In the genomic region with DNA sequence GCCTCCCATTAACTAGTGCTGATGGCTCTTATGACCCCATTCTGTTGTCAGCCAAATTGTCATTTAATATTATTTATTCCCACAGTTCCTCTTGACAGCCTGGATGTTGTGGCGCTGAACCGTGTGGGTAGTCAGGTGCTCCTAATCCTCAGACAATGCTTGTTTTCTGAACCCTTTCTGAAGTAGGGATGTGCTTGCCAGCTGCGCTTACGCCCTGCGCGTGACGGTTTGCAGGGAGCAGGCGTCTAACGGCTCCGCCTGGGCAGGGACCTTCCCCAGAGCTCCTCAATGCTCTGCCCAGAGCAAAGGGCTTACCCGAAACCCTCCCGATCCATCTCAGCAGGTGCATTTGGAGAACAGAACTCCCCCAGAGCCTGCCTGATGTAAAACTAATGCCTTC, we compare ENCODE assay signal across 15 cellular contexts.
"Had no signal": no experiment of that assay in that cellular context is flagged by ENCODE, and none has a peak within 500 bp of the region (broad histone marks: within the 10 kb centered on the region; RNA-seq: fewer than 3 reads in every experiment).

No MANE protein-coding gene starts in this region.

- H3K4me1 ChIP-seq: esophagus squamous epithelium, right atrium auricular region had no signal

- H3K4me3 ChIP-seq: esophagus squamous epithelium, right atrium auricular region, skin epidermis, thoracic aorta had no signal

- DNase-seq: activated CD4-positive, alpha-beta T cell treated with anti-CD3 and anti-CD28 coated beads for 48 hours; activated CD8-positive, alpha-beta memory T cell treated with anti-CD3 and anti-CD28 coated beads for 24 hours; activated naive CD4-positive, alpha-beta T cell treated with anti-CD3 and anti-CD28 coated beads for 36 hours; esophagus squamous epithelium; foreskin fibroblast; glutamatergic neuron; left colon; naive thymus-derived CD4-positive, alpha-beta T cell; stimulated activated CD4-positive, alpha-beta T cell treated with anti-CD3 and anti-CD28 coated beads, Interleukin-4, amount 100 ng/mL, for 4 hours; stimulated activated naive CD8-positive, alpha-beta T cell treated with anti-CD3 and anti-CD28 coated beads, Interleukin-15, amount 100 ng/mL, for 72 hours had no signal

- H3K27me3 ChIP-seq: right atrium auricular region had no signal

- H3K27ac ChIP-seq: esophagus squamous epithelium, right atrium auricular region, skin epidermis, thoracic aorta had no signal

- FAIRE-seq: astrocyte, urothelium cell line had no signal

- ATAC-seq: left colon had no signal

- H3K9me3 ChIP-seq: esophagus squamous epithelium, right atrium auricular region, thoracic aorta had no signal

- H3K36me3 ChIP-seq: esophagus squamous epithelium, right atrium auricular region, thoracic aorta had no signal
